Comparison of ENCODE assay signal across 11 cellular contexts in genomic region chr20:41408131-41408789, GRCh38. TPM values are rescaled to one million over a fixed set of nuclear protein-coding genes. Genes with fewer than 3 reads are reported as not detected.
DNase-seq lines count a peak whose midpoint lies in the region; ATAC-seq and TF ChIP-seq lines count a peak whose summit lies in the region.
"Had no signal": no experiment of that assay in that cellular context is flagged by ENCODE, and none has a peak within 500 bp of the region (broad histone marks: within the 10 kb centered on the region; RNA-seq: fewer than 3 reads in every experiment).

No MANE protein-coding gene starts in this region.

- H2AFZ ChIP-seq in smooth muscle cell (ENCODE audit: low read depth), result no peak overlapping the region

- no peaks in the 10 kb centered on the region for H4K20me1 ChIP-seq in smooth muscle cell (ENCODE audit: low read depth)

- no peak overlapping the region for H3K27ac ChIP-seq in smooth muscle cell (ENCODE audit: low read depth)
- H3K27ac ChIP-seq: prostate gland had no signal

- H3K4me3 ChIP-seq in smooth muscle cell, result no peak overlapping the region
- H3K4me3 ChIP-seq: cardiac muscle cell, prostate gland had no signal

- no peaks in the 10 kb centered on the region for H3F3A ChIP-seq in smooth muscle cell (ENCODE audit: low read depth)

- 90% methylated on average over 5 of the region's 5 CpGs for WGBS in smooth muscle cell (ENCODE audit: low lambda C conversion rate)

- DNase-seq in COR-L47 (lab: John Stamatoyannopoulos, UW), result peak; percentile 5
- peak; percentile 61 for DNase-seq in cerebellum (ENCODE audit: low spot score)
- no peak for DNase-seq in NCI-H226
- DNase-seq in NCI-H748 (lab: John Stamatoyannopoulos, UW; ENCODE audit: unreplicated experiment), result no peak
- no peak for DNase-seq in stimulated activated CD4-positive, alpha-beta T cell treated with anti-CD3 and anti-CD28 coated beads, Interleukin-1b, Interleukin-23, amount 100 ng/mL, for 48 hours
- no peak for DNase-seq in smooth muscle cell (lab: John Stamatoyannopoulos, UW; ENCODE audit: unreplicated experiment)
- DNase-seq: activated B cell treated with CpG ODN at 0.5 μM for 24 hours had no signal

- H3K79me2 ChIP-seq in smooth muscle cell (ENCODE audit: low read depth), result no peaks in the 10 kb centered on the region

- TF ChIP-seq CTCF in smooth muscle cell (IDR thresholded peaks at IDR 0.05; ENCODE audit: borderline replicate concordance, insufficient read depth, poor library complexity, severe bottlenecking), result no peak

- no peaks in the 10 kb centered on the region for H3K27me3 ChIP-seq in smooth muscle cell (ENCODE audit: low read depth)
- H3K27me3 ChIP-seq: cardiac muscle cell had no signal

- H3K4me2 ChIP-seq in smooth muscle cell, result no peak overlapping the region

- no peaks in the 10 kb centered on the region for H3K9me3 ChIP-seq in smooth muscle cell (replicated peaks; ENCODE audit: low read depth)
- H3K9me3 ChIP-seq: prostate gland had no signal

- H3K4me1 ChIP-seq in smooth muscle cell (ENCODE audit: low read depth), result no peaks in the 10 kb centered on the region

- H3K36me3 ChIP-seq in smooth muscle cell (ENCODE audit: low read depth), result peaks cover 5% of the 10 kb centered on the region

- peak; percentile 85 for ATAC-seq in GM19324 (IDR thresholded peaks at IDR 0.05; ENCODE audit: low FRiP score, unreplicated experiment)
- peak; percentile 67 for ATAC-seq in HG03442 (IDR thresholded peaks at IDR 0.05; ENCODE audit: unreplicated experiment)

- H3K9ac ChIP-seq in smooth muscle cell (ENCODE audit: low read depth), result no peak overlapping the region

RNA-seq across cellular contexts. Expression of gene EMILIN3, which starts 41.6 kb away (rescaled TPM):
- total RNA-seq in cerebellum (4.8 TPM), smooth muscle cell (0.27 and 0.36 TPM in 2 replicates)
- polyA plus RNA-seq in smooth muscle cell, result 0.18 and 0.65 TPM in 2 replicates
- total RNA-seq: activated B cell treated with CpG ODN at 0.5 μM for 24 hours had no signal

Comparison
In these comparisons a context has a peak if more than half of its experiments do, and no peak if none do; other contexts are left out.
1. DNase-seq: peak in COR-L47 (single experiment) and cerebellum (single experiment); none in NCI-H226 (single experiment), NCI-H748 (single experiment), stimulated activated CD4-positive, alpha-beta T cell treated with anti-CD3 and anti-CD28 coated beads, Interleukin-1b, Interleukin-23, amount 100 ng/mL, for 48 hours (single experiment) and smooth muscle cell (single experiment).